In the genomic region with DNA sequence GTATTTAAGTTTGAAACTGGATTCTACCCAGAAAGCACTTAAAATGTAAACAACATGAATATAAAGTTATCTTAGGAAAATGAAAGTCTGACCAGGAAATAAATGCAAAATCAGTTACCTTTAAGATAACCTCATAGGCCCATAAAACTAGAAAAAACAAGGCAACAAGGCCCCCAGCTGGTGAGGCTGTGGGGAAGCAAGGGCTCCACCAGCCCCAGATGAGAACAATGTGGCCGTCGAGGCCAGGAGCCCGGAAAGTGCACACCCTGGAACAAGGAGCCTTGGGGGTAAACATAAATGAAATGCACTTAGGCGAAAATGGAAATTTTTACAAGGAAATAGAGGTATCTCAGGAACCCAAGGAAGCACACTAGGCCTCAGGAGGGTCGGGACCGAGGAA, we compare ENCODE assay signal across 25 cellular contexts. TPM values are rescaled to one million over a fixed set of nuclear protein-coding genes. Genes with fewer than 3 reads are reported as not detected.
DNase-seq lines count a peak whose midpoint lies in the region; ATAC-seq and TF ChIP-seq lines count a peak whose summit lies in the region.
"Had no signal": no experiment of that assay in that cellular context is flagged by ENCODE, and none has a peak within 500 bp of the region (broad histone marks: within the 10 kb centered on the region; RNA-seq: fewer than 3 reads in every experiment).

No MANE protein-coding gene starts in this region.

- H3K9me2 ChIP-seq in MM.1S (replicated peaks; ENCODE audit: insufficient read depth, low read length) = no peaks in the 10 kb centered on the region

- peak; percentile 78 for ATAC-seq in mucosa of descending colon
- ATAC-seq: gastroesophageal sphincter; HCT116; naive thymus-derived CD4-positive, alpha-beta T cell; stimulated activated effector memory CD8-positive, alpha-beta T cell treated with anti-CD3 and anti-CD28 coated beads, Interleukin-12 subunit alpha, Interleukin-12 subunit beta, amount 100 ng/mL, for 72 hours had no signal

- POLR2A ChIA-PET in Caco-2 (lab: Charles Lee) = no interaction called here

- DNase-seq in Caco-2 (peak in 1 of 2 experiments; percentile 13), MM.1S (peak; percentile 21), mucosa of descending colon (peak; percentile 55 to 64 (median 63)), NCI-H446 (lab: John Stamatoyannopoulos, UW) (no peak), NCI-H2196 treated with DMSO at 0.1 percent for 48 hours (lab: John Stamatoyannopoulos, UW; ENCODE audit: unreplicated experiment) (no peak), NCI-H446 treated with DMSO at 0.1 percent for 48 hours (lab: John Stamatoyannopoulos, UW) (no peak), SW480 (ENCODE audit: low spot score) (no peak)
- DNase-seq: activated CD4-positive, CD25-positive, alpha-beta regulatory T cell treated with anti-CD3 and anti-CD28 coated beads, Interleukin-2, amount 50 U/mL, for 72 hours; activated CD8-positive, alpha-beta memory T cell treated with anti-CD3 and anti-CD28 coated beads for 24 hours; activated naive CD4-positive, alpha-beta T cell treated with anti-CD3 and anti-CD28 coated beads, Interleukin-2, amount 10 ng/mL, durations not matched to agents 7 days and 5 days; activated T-cell treated with anti-CD3 and anti-CD28 coated beads, Interleukin-2, amount 50 U/mL, for 48 hours; CD4-positive, CD25-positive, alpha-beta regulatory T cell; DMS79; Kasumi-1; kidney glomerular epithelial cell; naive thymus-derived CD4-positive, alpha-beta T cell; NCI-H2227 treated with DMSO at 0.1 percent for 48 hours; RPMI8226; T1000 had no signal

- H3K9me3 ChIP-seq in Caco-2 (no peaks in the 10 kb centered on the region), MM.1S (replicated peaks; ENCODE audit: insufficient read depth, low read length) (no peaks in the 10 kb centered on the region), mucosa of descending colon (no peaks in the 10 kb centered on the region)
- H3K9me3 ChIP-seq: esophagus muscularis mucosa, gastroesophageal sphincter had no signal

- peaks cover 10% of the 10 kb centered on the region for H3K9me3 Mint-ChIP-seq in Caco-2 (ENCODE audit: unreplicated experiment)
- H3K9me3 Mint-ChIP-seq: activated naive CD4-positive, alpha-beta T cell treated with anti-CD3 and anti-CD28 coated beads, Interleukin-2, amount 10 ng/mL, durations not matched to agents 7 days and 5 days; CD4-positive, CD25-positive, alpha-beta regulatory T cell; stimulated activated effector memory CD8-positive, alpha-beta T cell treated with anti-CD3 and anti-CD28 coated beads, Interleukin-12 subunit alpha, Interleukin-12 subunit beta, amount 100 ng/mL, for 72 hours had no signal

- peaks cover 12% of the 10 kb centered on the region for H3K36me3 Mint-ChIP-seq in Caco-2 (ENCODE audit: insufficient read depth, unreplicated experiment)
- H3K36me3 Mint-ChIP-seq: activated naive CD4-positive, alpha-beta T cell treated with anti-CD3 and anti-CD28 coated beads, Interleukin-2, amount 10 ng/mL, durations not matched to agents 7 days and 5 days; CD4-positive, CD25-positive, alpha-beta regulatory T cell; naive thymus-derived CD4-positive, alpha-beta T cell; stimulated activated effector memory CD8-positive, alpha-beta T cell treated with anti-CD3 and anti-CD28 coated beads, Interleukin-12 subunit alpha, Interleukin-12 subunit beta, amount 100 ng/mL, for 72 hours had no signal

- no peak overlapping the region for H3K4me3 ChIP-seq in Caco-2 (ENCODE audit: low read depth, low read length)
- H3K4me3 ChIP-seq in MM.1S (ENCODE audit: low read length) = no peak overlapping the region
- no peak overlapping the region for H3K4me3 ChIP-seq in mucosa of descending colon
- H3K4me3 ChIP-seq: cardiac muscle cell, esophagus muscularis mucosa, gastroesophageal sphincter had no signal

- H3K27me3 ChIP-seq in Caco-2 (replicated peaks; ENCODE audit: control insufficient read depth, insufficient read depth, low read length) = no peaks in the 10 kb centered on the region
- H3K27me3 ChIP-seq in MM.1S (replicated peaks; ENCODE audit: insufficient read depth, low read length) = no peaks in the 10 kb centered on the region

- CTCF ChIA-PET in Caco-2 (lab: Charles Lee) = interaction anchor here (1.0 to 1.1 kb wide), 2 partner anchors 9 to 75 kb away, joined by 3 to 4 read pairs; partner anchors contain the start of gene MYCL

- no peaks in the 10 kb centered on the region for H4K20me1 ChIP-seq in MM.1S (ENCODE audit: insufficient read depth, low read length)

- H3K27ac ChIP-seq in MM.1S (ENCODE audit: low read length) (no peak overlapping the region), VCaP (peak overlapping the region; percentile 53)
- H3K27ac ChIP-seq: cardiac muscle cell, esophagus muscularis mucosa, gastroesophageal sphincter had no signal

- H3K36me3 ChIP-seq in Caco-2 (ENCODE audit: control insufficient read depth, insufficient read depth, low read length) = no peaks in the 10 kb centered on the region
- no peaks in the 10 kb centered on the region for H3K36me3 ChIP-seq in MM.1S (replicated peaks; ENCODE audit: insufficient read depth, low read length)
- no peaks in the 10 kb centered on the region for H3K36me3 ChIP-seq in mucosa of descending colon (ENCODE audit: low read depth)
- H3K36me3 ChIP-seq: cardiac muscle cell, esophagus muscularis mucosa, gastroesophageal sphincter had no signal

- peak overlapping the region; percentile 75 for H3K27ac Mint-ChIP-seq in Caco-2 (ENCODE audit: unreplicated experiment)
- H3K27ac Mint-ChIP-seq: activated naive CD4-positive, alpha-beta T cell treated with anti-CD3 and anti-CD28 coated beads, Interleukin-2, amount 10 ng/mL, durations not matched to agents 7 days and 5 days; CD4-positive, CD25-positive, alpha-beta regulatory T cell; stimulated activated effector memory CD8-positive, alpha-beta T cell treated with anti-CD3 and anti-CD28 coated beads, Interleukin-12 subunit alpha, Interleukin-12 subunit beta, amount 100 ng/mL, for 72 hours had no signal

- TF ChIP-seq CTCF in Caco-2 (IDR thresholded peaks at IDR 0.05; ENCODE audit: insufficient read depth in 1 of 2, low read depth in 1 of 2, low read length in 1 of 2, severe bottlenecking in 1 of 2, unreplicated experiment in 1 of 2) (no peak), MM.1S (IDR thresholded peaks at IDR 0.05; ENCODE audit: low read length) (no peak), VCaP (conservative IDR thresholded peaks at IDR 0.05) (no peak), mucosa of descending colon (IDR thresholded peaks at IDR 0.05) (no peak)

- peaks cover 12% of the 10 kb centered on the region for H3F3A ChIP-seq in MM.1S (ENCODE audit: insufficient read depth, low read length)

- H3K27me3 Mint-ChIP-seq in Caco-2 (ENCODE audit: insufficient read depth, unreplicated experiment) = no peaks in the 10 kb centered on the region

- no peak overlapping the region for H3K4me3 Mint-ChIP-seq in Caco-2 (ENCODE audit: unreplicated experiment)
- H3K4me3 Mint-ChIP-seq: activated naive CD4-positive, alpha-beta T cell treated with anti-CD3 and anti-CD28 coated beads, Interleukin-2, amount 10 ng/mL, durations not matched to agents 7 days and 5 days; CD4-positive, CD25-positive, alpha-beta regulatory T cell; naive thymus-derived CD4-positive, alpha-beta T cell; stimulated activated effector memory CD8-positive, alpha-beta T cell treated with anti-CD3 and anti-CD28 coated beads, Interleukin-12 subunit alpha, Interleukin-12 subunit beta, amount 100 ng/mL, for 72 hours had no signal

- H3K4me1 ChIP-seq in Caco-2 = peaks cover 43% of the 10 kb centered on the region
- peaks cover 28% of the 10 kb centered on the region for H3K4me1 ChIP-seq in MM.1S (ENCODE audit: low read length)
- peaks cover 15% of the 10 kb centered on the region for H3K4me1 ChIP-seq in mucosa of descending colon (ENCODE audit: low read depth)
- H3K4me1 ChIP-seq: esophagus muscularis mucosa, gastroesophageal sphincter had no signal

- no TSS peak for BruUV-seq in Caco-2 (replicated peaks; lab: Mats Ljungman, UMichigan)

- peaks cover 52% of the 10 kb centered on the region for H3K4me1 Mint-ChIP-seq in Caco-2 (ENCODE audit: low read depth, unreplicated experiment)
- H3K4me1 Mint-ChIP-seq: activated naive CD4-positive, alpha-beta T cell treated with anti-CD3 and anti-CD28 coated beads, Interleukin-2, amount 10 ng/mL, durations not matched to agents 7 days and 5 days; CD4-positive, CD25-positive, alpha-beta regulatory T cell; stimulated activated effector memory CD8-positive, alpha-beta T cell treated with anti-CD3 and anti-CD28 coated beads, Interleukin-12 subunit alpha, Interleukin-12 subunit beta, amount 100 ng/mL, for 72 hours had no signal

- intact Hi-C loops in Caco-2 (cut with micrococcal nuclease; ENCODE audit: unreplicated experiment) = loop anchor here (1.0 kb wide), 1 partner anchor 9 kb away; no protein-coding TSS in a partner anchor
- intact Hi-C loops in mucosa of descending colon (cut with DNase I, micrococcal nuclease) = no loop called here

- H3K4me2 ChIP-seq in MM.1S (ENCODE audit: low read depth, low read length) = no peak overlapping the region

- no peak overlapping the region for H3K9ac ChIP-seq in MM.1S (ENCODE audit: low read length)

- H3K79me2 ChIP-seq in MM.1S (ENCODE audit: low read length) = no peaks in the 10 kb centered on the region

- no peak overlapping the region for H2AFZ ChIP-seq in MM.1S (ENCODE audit: low read length)

RNA-seq across cellular contexts. Expression of gene BMP8B, which starts 37.9 kb away (rescaled TPM):
- 5.8 and 5.9 TPM in 2 replicates for total RNA-seq in Caco-2 (2022)
- total RNA-seq in mucosa of descending colon = 10 to 100 TPM; 11.0 to 19.9 (median 18.7) TPM
- total RNA-seq: cardiac muscle cell had no signal

RNA-seq across cellular contexts. Expression of gene OXCT2, which starts 55.4 kb away (rescaled TPM):
- total RNA-seq in Caco-2 (2022) = 4.6 and 6.4 TPM in 2 replicates
- 1 to 10 TPM; 1.9 to 3.3 (median 2.2) TPM for total RNA-seq in mucosa of descending colon
- total RNA-seq: CD4-positive, CD25-positive, alpha-beta regulatory T cell had no signal

RNA-seq across cellular contexts. Expression of gene TRIT1, which starts 56.7 kb away (rescaled TPM):
- total RNA-seq in Caco-2 (2022) (18.9 and 23.5 TPM in 2 replicates), mucosa of descending colon (10 to 100 TPM; 15.5 to 20.7 (median 19.3) TPM)

Comparison
In these comparisons a context has a peak if more than half of its experiments do, and no peak if none do; other contexts are left out.
1. DNase-seq: peak in MM.1S (single experiment) and mucosa of descending colon (3 of 3); none in NCI-H446 (0 of 2), NCI-H2196 treated with DMSO at 0.1 percent for 48 hours (single experiment), NCI-H446 treated with DMSO at 0.1 percent for 48 hours (single experiment) and SW480 (single experiment).